Comparison of ENCODE assay signal across 15 cellular contexts in genomic region chr1:34404837-34405236, GRCh38.
DNase-seq lines count a peak whose midpoint lies in the region; ATAC-seq and TF ChIP-seq lines count a peak whose summit lies in the region.
"Had no signal": no experiment of that assay in that cellular context is flagged by ENCODE, and none has a peak within 500 bp of the region (broad histone marks: within the 10 kb centered on the region; RNA-seq: fewer than 3 reads in every experiment).

No MANE protein-coding gene starts in this region.

- peak; percentile 54 for ATAC-seq in upper lobe of right lung

- TF ChIP-seq EP300 in esophagus muscularis mucosa (IDR thresholded peaks at IDR 0.05) = no peak

- H3K4me1 ChIP-seq in colonic mucosa (no peaks in the 10 kb centered on the region), esophagus muscularis mucosa (peaks cover 0 to 4% (median 0%) of the 10 kb centered on the region in 4 donors), upper lobe of right lung (peaks cover 29% of the 10 kb centered on the region), testis (peaks cover 11% of the 10 kb centered on the region)
- H3K4me1 ChIP-seq: BLaER1, HAP-1 had no signal

- H3K36me3 ChIP-seq in colonic mucosa (no peaks in the 10 kb centered on the region), esophagus muscularis mucosa (no peaks in the 10 kb centered on the region), upper lobe of right lung (no peaks in the 10 kb centered on the region), testis (ENCODE audit: low read depth, missing control alignments) (no peaks in the 10 kb centered on the region)
- H3K36me3 ChIP-seq: BLaER1, HAP-1 had no signal

- H3K9ac ChIP-seq in colonic mucosa (ENCODE audit: low read depth in 2 of 2, low read length in 2 of 2) = no peak overlapping the region
- H3K9ac ChIP-seq: BLaER1, GM23248 had no signal

- H3K4me3 ChIP-seq in colonic mucosa (no peak overlapping the region), esophagus muscularis mucosa (no peak overlapping the region), upper lobe of right lung (no peak overlapping the region), testis (no peak overlapping the region)
- H3K4me3 ChIP-seq: BLaER1, GM23248, HAP-1 had no signal

- H3K27me3 ChIP-seq in colonic mucosa (no peaks in the 10 kb centered on the region), esophagus muscularis mucosa (no peaks in the 10 kb centered on the region), upper lobe of right lung (no peaks in the 10 kb centered on the region), testis (no peaks in the 10 kb centered on the region)
- H3K27me3 ChIP-seq: BLaER1 had no signal

- H3K27ac ChIP-seq in colonic mucosa = no peak overlapping the region
- no peak overlapping the region for H3K27ac ChIP-seq in esophagus muscularis mucosa (replicated peaks in 1 of 4)
- no peak overlapping the region for H3K27ac ChIP-seq in upper lobe of right lung
- no peak overlapping the region for H3K27ac ChIP-seq in testis
- H3K27ac ChIP-seq: BLaER1, GM23248 had no signal

- TF ChIP-seq POLR2A in esophagus muscularis mucosa (IDR thresholded peaks at IDR 0.05; ENCODE audit: low read depth) (no peak), testis (IDR thresholded peaks at IDR 0.05) (no peak)

- H3K9me3 ChIP-seq in colonic mucosa = no peaks in the 10 kb centered on the region
- H3K9me3 ChIP-seq in esophagus muscularis mucosa = peaks cover 0 to 12% (median 5%) of the 10 kb centered on the region in 4 donors
- no peaks in the 10 kb centered on the region for H3K9me3 ChIP-seq in upper lobe of right lung
- H3K9me3 ChIP-seq in testis = no peaks in the 10 kb centered on the region
- H3K9me3 ChIP-seq: BLaER1, HAP-1 had no signal

- intact Hi-C loops in colonic mucosa (cut with DNase I) (no loop called here), esophagus muscularis mucosa (cut with DNase I) (no loop called here), upper lobe of right lung (cut with DNase I) (no loop called here), testis (cut with DNase I; ENCODE audit: low total_unique reads) (no loop called here)

- DNase-seq in colonic mucosa (peak; percentile 3), esophagus muscularis mucosa (ENCODE audit: extremely low spot score) (peak; percentile 29), upper lobe of right lung (no peak), cerebellar nuclear complex (lab: John Stamatoyannopoulos, UW) (no peak), testis (no peak)
- no peak for DNase-seq in stimulated activated naive CD4-positive, alpha-beta T cell (lab: John Stamatoyannopoulos, UW)
- DNase-seq: ACHN; AML-193; CD4-positive, alpha-beta memory T cell; DMS153; DMS79; GDM1; GM23248 had no signal

- no peak for TF ChIP-seq CTCF in colonic mucosa (IDR thresholded peaks at IDR 0.05)
- TF ChIP-seq CTCF in esophagus muscularis mucosa (IDR thresholded peaks at IDR 0.05) = no peak
- TF ChIP-seq CTCF in upper lobe of right lung (IDR thresholded peaks at IDR 0.05) = no peak
- no peak for TF ChIP-seq CTCF in testis (IDR thresholded peaks at IDR 0.05)

Comparison
In these comparisons a context has a peak if more than half of its experiments do, and no peak if none do; other contexts are left out.
1. DNase-seq: peak in colonic mucosa (single experiment) and esophagus muscularis mucosa (single experiment); none in upper lobe of right lung (single experiment), cerebellar nuclear complex (0 of 2), testis (single experiment) and stimulated activated naive CD4-positive, alpha-beta T cell (0 of 6).